ENCODE assay signal across 27 cellular contexts in the genomic region with DNA sequence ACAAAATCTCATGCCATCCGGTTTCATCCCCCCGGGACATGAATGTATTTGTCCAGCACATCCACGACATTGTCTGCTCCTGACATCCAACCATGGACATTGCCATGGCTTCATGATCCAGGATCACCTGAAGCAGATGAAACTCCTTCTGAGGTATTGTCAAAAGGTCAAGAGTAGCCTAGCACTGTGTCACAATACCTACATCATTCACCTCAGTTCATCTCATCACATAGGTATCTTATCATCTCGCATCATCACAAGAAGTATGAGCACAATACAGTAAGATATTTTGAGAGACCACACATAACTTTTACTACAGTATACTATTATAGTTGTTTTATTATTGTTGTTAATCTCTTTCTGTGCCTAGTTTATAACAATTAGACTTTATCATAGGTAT. TPM values are rescaled to one million over a fixed set of nuclear protein-coding genes. Genes with fewer than 3 reads are reported as not detected.
DNase-seq lines count a peak whose midpoint lies in the region; ATAC-seq and TF ChIP-seq lines count a peak whose summit lies in the region.
"Had no signal": no experiment of that assay in that cellular context is flagged by ENCODE, and none has a peak within 500 bp of the region (broad histone marks: within the 10 kb centered on the region; RNA-seq: fewer than 3 reads in every experiment).

No MANE protein-coding gene starts in this region.

- no peak overlapping the region for H3K23ac ChIP-seq in trophoblast cell (ENCODE audit: low read length)

- H2AFZ ChIP-seq in trophoblast cell (ENCODE audit: insufficient read depth, low read length, poor library complexity) = no peak overlapping the region

- H3K4ac ChIP-seq in trophoblast cell (ENCODE audit: low read depth, low read length) = no peak overlapping the region

- no peaks in the 10 kb centered on the region for H3K79me1 ChIP-seq in trophoblast cell (ENCODE audit: low read length)

- H3K4me2 ChIP-seq in trophoblast cell (ENCODE audit: low read length) = no peak overlapping the region
- H3K4me2 ChIP-seq: A549; BLaER1; BLaER1 treated with 17β-estradiol and CSF1 and Interleukin-3, amounts not matched to agents 10 nM and 100 nM had no signal

- peak; percentile 64 to 82 for DNase-seq in trophoblast cell
- DNase-seq: 8988T; ACHN; AML-193; BE2C; C1 segment of cervical spinal cord; Caco-2; Calu3; CD4-positive, alpha-beta memory T cell; CD4-positive, alpha-beta T cell; CD4-positive, CD25-positive, alpha-beta regulatory T cell; CD8-positive, alpha-beta memory T cell; CD8-positive, alpha-beta T cell; COR-L47; DMS 273 treated with DMSO at 0.1 percent for 48 hours; DMS153; DMS53; DMS79; DMS79 treated with DMSO at 0.1 percent for 48 hours; DND-41; EL had no signal

- no peaks in the 10 kb centered on the region for H3K79me2 ChIP-seq in trophoblast cell (ENCODE audit: control insufficient read depth, insufficient read depth, low read length, poor library complexity)

- H3K27ac ChIP-seq in trophoblast cell (ENCODE audit: low read depth, low read length) = no peak overlapping the region
- H3K27ac ChIP-seq: 22Rv1; A549; BLaER1; BLaER1 treated with 17β-estradiol and CSF1 and Interleukin-3, amounts not matched to agents 10 nM and 100 nM; C4-2B had no signal

- H3K4me3 ChIP-seq in trophoblast cell (ENCODE audit: low read depth, low read length) = no peak overlapping the region
- H3K4me3 ChIP-seq: A549; BLaER1; BLaER1 treated with 17β-estradiol and CSF1 and Interleukin-3, amounts not matched to agents 10 nM and 100 nM had no signal

- no CpG with 5 or more reads among the region's 4 CpGs for WGBS in trophoblast cell (ENCODE audit: extremely low coverage, insufficient coverage, insufficient read length)

- no peaks in the 10 kb centered on the region for H3K4me1 ChIP-seq in trophoblast cell (ENCODE audit: control insufficient read depth in 1 of 2, insufficient read depth in 2 of 2, low read length in 2 of 2)
- H3K4me1 ChIP-seq: A549; BE2C; BLaER1; BLaER1 treated with 17β-estradiol and CSF1 and Interleukin-3, amounts not matched to agents 10 nM and 100 nM; Caco-2 had no signal

- no peak overlapping the region for H4K12ac ChIP-seq in trophoblast cell (ENCODE audit: low read depth, low read length)

- H4K91ac ChIP-seq in trophoblast cell (ENCODE audit: low read depth, low read length) = no peak overlapping the region

- H3K9ac ChIP-seq in trophoblast cell (ENCODE audit: low read length) = no peak overlapping the region
- H3K9ac ChIP-seq: BLaER1; BLaER1 treated with 17β-estradiol and CSF1 and Interleukin-3, amounts not matched to agents 10 nM and 100 nM had no signal

- no peak overlapping the region for H2BK12ac ChIP-seq in trophoblast cell (ENCODE audit: low read length)

- H3K14ac ChIP-seq in trophoblast cell (ENCODE audit: low read length) = no peak overlapping the region

- no peak overlapping the region for H4K8ac ChIP-seq in trophoblast cell (ENCODE audit: low read depth, low read length)

- no peaks in the 10 kb centered on the region for H3K27me3 ChIP-seq in trophoblast cell (ENCODE audit: insufficient read depth, low read length)
- H3K27me3 ChIP-seq: BE2C; BLaER1; BLaER1 treated with 17β-estradiol and CSF1 and Interleukin-3, amounts not matched to agents 10 nM and 100 nM had no signal

- H3K36me3 ChIP-seq in trophoblast cell (ENCODE audit: control insufficient read depth in 1 of 2, insufficient read depth in 2 of 2, low read length in 2 of 2) = no peaks in the 10 kb centered on the region
- H3K36me3 ChIP-seq: BE2C had no signal

- H3K18ac ChIP-seq in trophoblast cell (ENCODE audit: low read length) = no peak overlapping the region

- no peak for ATAC-seq in SK-N-SH treated with all-trans-retinoic acid at 6 μM for 48 hours
- ATAC-seq: A549; CD8-positive, alpha-beta T cell had no signal

- H2BK5ac ChIP-seq in trophoblast cell (ENCODE audit: low read depth, low read length, poor library complexity) = no peak overlapping the region

- H2BK120ac ChIP-seq in trophoblast cell (ENCODE audit: insufficient read depth, low read length, poor library complexity) = no peak overlapping the region

- H3K9me3 ChIP-seq in trophoblast cell (ENCODE audit: insufficient read depth, low read depth, low read length) = peaks cover 2% of the 10 kb centered on the region
- H3K9me3 ChIP-seq: BE2C, Caco-2 had no signal

- no peak overlapping the region for H2AK5ac ChIP-seq in trophoblast cell (ENCODE audit: low read length)

TF ChIP-seq in SK-N-SH treated with all-trans-retinoic acid at 6 μM for 48 hours, 23 proteins besides CTCF, POLR2A, EP300 and RAD21:
- TF ChIP-seq ZNF8 (CRISPR knock-in tag; IDR thresholded peaks at IDR 0.05) (no peak), ARNTL (CRISPR knock-in tag; IDR thresholded peaks at IDR 0.05; ENCODE audit: borderline replicate concordance, low read depth) (no peak), ZNF565 (CRISPR knock-in tag; conservative IDR thresholded peaks at IDR 0.05; ENCODE audit: low read depth) (no peak), ISL1 (CRISPR knock-in tag; IDR thresholded peaks at IDR 0.05) (no peak), PPARA (CRISPR knock-in tag; IDR thresholded peaks at IDR 0.05; ENCODE audit: borderline replicate concordance) (no peak), TOX (CRISPR knock-in tag; IDR thresholded peaks at IDR 0.05; ENCODE audit: borderline replicate concordance) (no peak), RARB (CRISPR knock-in tag; IDR thresholded peaks at IDR 0.05) (no peak), SNAI2 (CRISPR knock-in tag; IDR thresholded peaks at IDR 0.05) (no peak), GLIS3 (CRISPR knock-in tag; IDR thresholded peaks at IDR 0.05) (no peak), ZC3H10 (CRISPR knock-in tag; IDR thresholded peaks at IDR 0.05) (no peak)
- TF ChIP-seq, protein P1, sequence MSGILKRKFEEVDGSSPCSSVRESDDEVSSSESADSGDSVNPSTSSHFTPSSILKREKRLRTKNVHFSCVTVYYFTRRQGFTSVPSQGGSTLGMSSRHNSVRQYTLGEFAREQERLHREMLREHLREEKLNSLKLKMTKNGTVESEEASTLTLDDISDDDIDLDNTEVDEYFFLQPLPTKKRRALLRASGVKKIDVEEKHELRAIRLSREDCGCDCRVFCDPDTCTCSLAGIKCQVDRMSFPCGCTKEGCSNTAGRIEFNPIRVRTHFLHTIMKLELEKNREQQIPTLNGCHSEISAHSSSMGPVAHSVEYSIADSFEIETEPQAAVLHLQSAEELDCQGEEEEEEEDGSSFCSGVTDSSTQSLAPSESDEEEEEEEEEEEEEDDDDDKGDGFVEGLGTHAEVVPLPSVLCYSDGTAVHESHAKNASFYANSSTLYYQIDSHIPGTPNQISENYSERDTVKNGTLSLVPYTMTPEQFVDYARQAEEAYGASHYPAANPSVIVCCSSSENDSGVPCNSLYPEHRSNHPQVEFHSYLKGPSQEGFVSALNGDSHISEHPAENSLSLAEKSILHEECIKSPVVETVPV (CRISPR knock-in tag; IDR thresholded peaks at IDR 0.05) = no peak
- TF ChIP-seq, protein P2, sequence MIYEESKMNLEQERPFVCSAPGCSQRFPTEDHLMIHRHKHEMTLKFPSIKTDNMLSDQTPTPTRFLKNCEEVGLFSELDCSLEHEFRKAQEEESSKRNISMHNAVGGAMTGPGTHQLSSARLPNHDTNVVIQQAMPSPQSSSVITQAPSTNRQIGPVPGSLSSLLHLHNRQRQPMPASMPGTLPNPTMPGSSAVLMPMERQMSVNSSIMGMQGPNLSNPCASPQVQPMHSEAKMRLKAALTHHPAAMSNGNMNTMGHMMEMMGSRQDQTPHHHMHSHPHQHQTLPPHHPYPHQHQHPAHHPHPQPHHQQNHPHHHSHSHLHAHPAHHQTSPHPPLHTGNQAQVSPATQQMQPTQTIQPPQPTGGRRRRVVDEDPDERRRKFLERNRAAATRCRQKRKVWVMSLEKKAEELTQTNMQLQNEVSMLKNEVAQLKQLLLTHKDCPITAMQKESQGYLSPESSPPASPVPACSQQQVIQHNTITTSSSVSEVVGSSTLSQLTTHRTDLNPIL (CRISPR knock-in tag; IDR thresholded peaks at IDR 0.05; ENCODE audit: low read depth) = no peak
TF ChIP-seq in SK-N-SH treated with all-trans-retinoic acid at 6 μM for 48 hours: peak in this region for 0.

RNA-seq across cellular contexts. Expression of a gene that starts 33.5 kb away (rescaled TPM):
- polyA plus RNA-seq in trophoblast cell (2013) = 6.0 and 6.4 TPM in 2 replicates

RNA-seq across cellular contexts. Expression of a gene that starts 50.8 kb away (rescaled TPM):
- polyA plus RNA-seq in trophoblast cell (2013) = 4.3 and 5.2 TPM in 2 replicates
